ENCODE assay signal across 16 cellular contexts in genomic region chr9:95757483-95757882, GRCh38.
A peak's percentile ranks its signal among the peaks of the same experiment; 100 is the strongest.
DNase-seq lines count a peak whose midpoint lies in the region; ATAC-seq and TF ChIP-seq lines count a peak whose summit lies in the region.
"Had no signal": no experiment of that assay in that cellular context is flagged by ENCODE, and none has a peak within 500 bp of the region (broad histone marks: within the 10 kb centered on the region; RNA-seq: fewer than 3 reads in every experiment).

No MANE protein-coding gene starts in this region.

- H3K4me3 ChIP-seq in GM23338 (no peak overlapping the region), breast epithelium (no peak overlapping the region), osteoblast (ENCODE audit: insufficient read depth, low read length) (no peak overlapping the region), upper lobe of left lung (no peak overlapping the region)
- H3K4me3 ChIP-seq: GM12878, K562 had no signal

- H3K4me3 Mint-ChIP-seq in GM23338: no peak overlapping the region
- H3K4me3 Mint-ChIP-seq: activated CD4-positive, alpha-beta T cell treated with anti-CD3 and anti-CD28 coated beads, Interleukin-2, amount 10 ng/mL, durations not matched to agents 7 days and 5 days; activated naive CD4-positive, alpha-beta T cell treated with anti-CD3 and anti-CD28 coated beads, Interleukin-2, amount 10 ng/mL, durations not matched to agents 7 days and 5 days; neural crest cell had no signal

- no peaks in the 10 kb centered on the region for H3F3A ChIP-seq in GM23338 (replicated peaks; ENCODE audit: low read depth)

- peaks cover 56% of the 10 kb centered on the region for H3K4me1 Mint-ChIP-seq in GM23338
- H3K4me1 Mint-ChIP-seq: activated naive CD4-positive, alpha-beta T cell treated with anti-CD3 and anti-CD28 coated beads, Interleukin-2, amount 10 ng/mL, durations not matched to agents 7 days and 5 days had no signal

- 87 to 94% methylated on average over 5 of the region's 5 CpGs for WGBS in upper lobe of left lung, 2 donors

- H3K27me3 Mint-ChIP-seq in GM23338 (ENCODE audit: insufficient read depth, low read depth, poor library complexity): peaks cover 22% of the 10 kb centered on the region

- TF ChIP-seq CTCF in GM23338 (conservative IDR thresholded peaks at IDR 0.05; ENCODE audit: low read depth in 2 of 2) (no peak), breast epithelium (IDR thresholded peaks at IDR 0.05) (no peak), osteoblast (IDR thresholded peaks at IDR 0.05; ENCODE audit: extremely low read depth, low read depth, low read length) (no peak), upper lobe of left lung (IDR thresholded peaks at IDR 0.05) (no peak)

- peak overlapping the region; percentile 13 for H3K4me2 ChIP-seq in GM23338
- peak overlapping the region; percentile 8 for H3K4me2 ChIP-seq in osteoblast (ENCODE audit: insufficient read depth, low read length)

- H3K27ac Mint-ChIP-seq in GM23338: no peak overlapping the region
- H3K27ac Mint-ChIP-seq: activated CD4-positive, alpha-beta T cell treated with anti-CD3 and anti-CD28 coated beads, Interleukin-2, amount 10 ng/mL, durations not matched to agents 7 days and 5 days; activated naive CD4-positive, alpha-beta T cell treated with anti-CD3 and anti-CD28 coated beads, Interleukin-2, amount 10 ng/mL, durations not matched to agents 7 days and 5 days had no signal

- H3K4me1 ChIP-seq in GM23338 (ENCODE audit: insufficient read depth) (peaks cover 46% of the 10 kb centered on the region), breast epithelium (no peaks in the 10 kb centered on the region), osteoblast (ENCODE audit: insufficient read depth, low read length) (peaks cover 9% of the 10 kb centered on the region), upper lobe of left lung (peaks cover 0 to 5% (median 1%) of the 10 kb centered on the region in 4 donors)

- no peaks in the 10 kb centered on the region for H3K36me3 Mint-ChIP-seq in GM23338 (ENCODE audit: low read depth)
- H3K36me3 Mint-ChIP-seq: activated naive CD4-positive, alpha-beta T cell treated with anti-CD3 and anti-CD28 coated beads, Interleukin-2, amount 10 ng/mL, durations not matched to agents 7 days and 5 days had no signal

- no peak for ATAC-seq in GM23338
- ATAC-seq in upper lobe of left lung (ENCODE audit: low FRiP score in 2 of 2): no peak
- ATAC-seq: GM12878, K562, Panc1 had no signal

- no peak overlapping the region for H3K27ac ChIP-seq in GM23338 (ENCODE audit: low read depth)
- H3K27ac ChIP-seq in breast epithelium: peak overlapping the region; percentile 64 to 71
- no peak overlapping the region for H3K27ac ChIP-seq in osteoblast (ENCODE audit: low read depth, low read length)
- peak overlapping the region in 3 of 4 donors; percentile 22 to 35 (median 24) for H3K27ac ChIP-seq in upper lobe of left lung

- H4K20me1 ChIP-seq in GM23338 (replicated peaks; ENCODE audit: insufficient read depth) (no peaks in the 10 kb centered on the region), osteoblast (ENCODE audit: insufficient read depth, low read length) (no peaks in the 10 kb centered on the region)

- peaks cover 36% of the 10 kb centered on the region for H3K27me3 ChIP-seq in GM23338 (ENCODE audit: insufficient read depth)
- H3K27me3 ChIP-seq in breast epithelium: peaks cover 0 to 4% of the 10 kb centered on the region in 2 donors
- H3K27me3 ChIP-seq in osteoblast (ENCODE audit: insufficient read depth, low read length): peaks cover 16% of the 10 kb centered on the region
- H3K27me3 ChIP-seq in upper lobe of left lung: no peaks in the 10 kb centered on the region

- no peak for TF ChIP-seq EP300 in upper lobe of left lung (IDR thresholded peaks at IDR 0.05)

- H3K79me2 ChIP-seq in GM23338 (replicated peaks; ENCODE audit: insufficient read depth): no peaks in the 10 kb centered on the region
- no peaks in the 10 kb centered on the region for H3K79me2 ChIP-seq in osteoblast (ENCODE audit: insufficient read depth, low read length)

- H3K9me3 Mint-ChIP-seq in GM23338: no peaks in the 10 kb centered on the region
- H3K9me3 Mint-ChIP-seq: activated CD4-positive, alpha-beta T cell treated with anti-CD3 and anti-CD28 coated beads, Interleukin-2, amount 10 ng/mL, durations not matched to agents 7 days and 5 days; activated naive CD4-positive, alpha-beta T cell treated with anti-CD3 and anti-CD28 coated beads, Interleukin-2, amount 10 ng/mL, durations not matched to agents 7 days and 5 days; neural crest cell had no signal

- intact Hi-C loops in breast epithelium (cut with DNase I; ENCODE audit: low total_unique reads): no loop called here

- no peaks in the 10 kb centered on the region; the same call in 1 of the 2 replicates for H3K9me2 ChIP-seq in GM23338 (ENCODE audit: insufficient read depth)

- no peak for DNase-seq in GM23338 (ENCODE audit: low spot score)
- no peak for DNase-seq in breast epithelium (ENCODE audit: low spot score in 2 of 2)
- DNase-seq in osteoblast (ENCODE audit: insufficient read length, low spot score, missing footprints): no peak
- no peak for DNase-seq in upper lobe of left lung
- DNase-seq in activated naive CD4-positive, alpha-beta T cell treated with Interleukin-2 at 50 U/mL for 16 hours: no peak
- DNase-seq in NCI-H510A (lab: John Stamatoyannopoulos, UW): no peak
- no peak for DNase-seq in SKM-1 (lab: John Stamatoyannopoulos, UW; ENCODE audit: unreplicated experiment)
- DNase-seq: activated CD4-positive, alpha-beta T cell treated with anti-CD3 and anti-CD28 coated beads, Interleukin-2, amount 10 ng/mL, durations not matched to agents 7 days and 5 days; activated naive CD4-positive, alpha-beta T cell treated with anti-CD3 and anti-CD28 coated beads, Interleukin-2, amount 10 ng/mL, durations not matched to agents 7 days and 5 days; NCI-H1092; NCI-H774; retina had no signal

- H2AFZ ChIP-seq in GM23338: no peak overlapping the region
- H2AFZ ChIP-seq in osteoblast (ENCODE audit: low read length): no peak overlapping the region

- H3K36me3 ChIP-seq in GM23338 (ENCODE audit: insufficient read depth) (no peaks in the 10 kb centered on the region), breast epithelium (no peaks in the 10 kb centered on the region), osteoblast (ENCODE audit: insufficient read depth, low read length) (no peaks in the 10 kb centered on the region), upper lobe of left lung (no peaks in the 10 kb centered on the region)

- no peak for TF ChIP-seq POLR2A in breast epithelium (IDR thresholded peaks at IDR 0.05)
- no peak for TF ChIP-seq POLR2A in upper lobe of left lung (IDR thresholded peaks at IDR 0.05)

- H3K9me3 ChIP-seq in breast epithelium: no peaks in the 10 kb centered on the region
- no peaks in the 10 kb centered on the region for H3K9me3 ChIP-seq in osteoblast (ENCODE audit: low read depth, low read length)
- no peaks in the 10 kb centered on the region for H3K9me3 ChIP-seq in upper lobe of left lung

TF ChIP-seq in GM23338, 12 proteins besides CTCF, POLR2A, EP300 and RAD21 (continues in another document):
- no peak for TF ChIP-seq ZNF114 (CRISPR knock-in tag; IDR thresholded peaks at IDR 0.05)
- TF ChIP-seq JUNB (IDR thresholded peaks at IDR 0.05; ENCODE audit: unreplicated experiment): no peak
- no peak for TF ChIP-seq CREB1 (CRISPR knock-in tag; IDR thresholded peaks at IDR 0.05; ENCODE audit: low read depth)
- no peak for TF ChIP-seq STAT1 (IDR thresholded peaks at IDR 0.05; ENCODE audit: unreplicated experiment)
- no peak for TF ChIP-seq ETS1 (IDR thresholded peaks at IDR 0.05)
- TF ChIP-seq EZH2 (IDR thresholded peaks at IDR 0.05; ENCODE audit: low read depth, unreplicated experiment): no peak
- TF ChIP-seq POLR2AphosphoS5 (IDR thresholded peaks at IDR 0.05; ENCODE audit: low read depth): no peak
- no peak for TF ChIP-seq NANOG (IDR thresholded peaks at IDR 0.05; ENCODE audit: borderline replicate concordance)
- no peak for TF ChIP-seq ZNF331 (CRISPR knock-in tag; IDR thresholded peaks at IDR 0.05; ENCODE audit: low read depth)

Comparison
In these comparisons a context has a peak if more than half of its experiments do, and no peak if none do; other contexts are left out.
1. H3K27ac ChIP-seq: peak in breast epithelium (2 of 2) and upper lobe of left lung (3 of 4); none in GM23338 (single experiment) and osteoblast (single experiment).